In the genomic region with DNA sequence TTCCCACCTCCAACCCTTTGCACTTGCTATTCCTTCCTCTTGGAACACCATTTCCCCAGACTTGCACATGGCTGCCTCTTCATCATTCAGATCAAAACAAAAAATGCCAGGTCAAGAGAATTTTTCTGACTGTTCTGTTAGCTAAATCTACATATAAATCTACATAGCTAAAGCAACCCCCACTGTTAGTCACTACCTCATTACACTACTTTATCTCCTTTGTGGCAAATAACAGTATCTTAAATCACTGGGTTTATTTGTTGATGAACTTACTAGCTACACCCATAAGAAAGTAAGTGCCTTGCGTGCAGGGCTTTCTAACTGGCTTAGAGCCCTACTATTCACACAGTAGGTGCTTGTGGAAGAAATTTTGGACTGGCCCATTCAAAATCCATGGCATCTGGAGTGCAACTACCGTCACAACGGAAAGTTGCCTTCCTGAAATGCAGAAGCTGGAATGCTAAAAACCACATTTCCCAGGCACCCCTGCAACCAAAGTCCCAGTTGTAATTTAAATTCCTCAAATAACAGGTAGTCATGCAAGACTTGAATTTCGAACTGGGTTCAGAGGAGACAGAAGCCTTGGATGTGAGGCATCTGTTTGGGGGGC, we compare ENCODE assay signal across 26 cellular contexts.
DNase-seq lines count a peak whose midpoint lies in the region; ATAC-seq and TF ChIP-seq lines count a peak whose summit lies in the region.
"Had no signal": no experiment of that assay in that cellular context is flagged by ENCODE, and none has a peak within 500 bp of the region (broad histone marks: within the 10 kb centered on the region; RNA-seq: fewer than 3 reads in every experiment).

No MANE protein-coding gene starts in this region.

- DNase-seq in EH (ENCODE audit: low read depth) (peak; percentile 49), amniotic epithelial cell (ENCODE audit: low read depth) (peak; percentile 95), natural killer cell (peak; percentile 1), NCI-H128 (lab: John Stamatoyannopoulos, UW; ENCODE audit: unreplicated experiment) (no peak), COLO829 (ENCODE audit: low spot score) (no peak)
- DNase-seq: activated CD4-positive, alpha-beta T cell treated with anti-CD3 and anti-CD28 coated beads for 4 hours; activated effector memory CD4-positive, alpha-beta T cell treated with Interleukin-2 at 50 U/mL for 16 hours; activated naive CD8-positive, alpha-beta T cell treated with anti-CD3 and anti-CD28 coated beads, Interleukin-2, amount 10 ng/mL, durations not matched to agents 7 days and 5 days; Calu3; DND-41; effector CD4-positive, alpha-beta T cell; KBM-7; left ventricle myocardium superior; MG63; NCI-H1436; NCI-H2107; NCI-H446; NCI-H82; nucleus accumbens; trophoblast cell had no signal

- H3K4me3 Mint-ChIP-seq in natural killer cell, result no peak overlapping the region
- H3K4me3 Mint-ChIP-seq: activated naive CD8-positive, alpha-beta T cell treated with anti-CD3 and anti-CD28 coated beads, Interleukin-2, amount 10 ng/mL, durations not matched to agents 7 days and 5 days; brain had no signal

- H3K27ac ChIP-seq in BLaER1, result no peak overlapping the region
- H3K27ac ChIP-seq: C4-2B, epithelial cell of prostate, RWPE1 had no signal

- ATAC-seq in natural killer cell, result peak in 1 of 3 donors; percentile 73
- no peak for ATAC-seq in GM18861 (IDR thresholded peaks at IDR 0.05; ENCODE audit: unreplicated experiment)
- ATAC-seq: left ventricle myocardium superior had no signal

- peaks cover 61% of the 10 kb centered on the region for H3K4me1 ChIP-seq in BLaER1

- H3K27me3 ChIP-seq in BLaER1, result no peaks in the 10 kb centered on the region
- H3K27me3 ChIP-seq: MG63 had no signal

- no peak overlapping the region for H3K27ac Mint-ChIP-seq in natural killer cell
- H3K27ac Mint-ChIP-seq: activated naive CD8-positive, alpha-beta T cell treated with anti-CD3 and anti-CD28 coated beads, Interleukin-2, amount 10 ng/mL, durations not matched to agents 7 days and 5 days; brain had no signal

- no peak overlapping the region for H3K9ac ChIP-seq in BLaER1

- peaks cover 7 to 8% of the 10 kb centered on the region in 2 donors for H3K4me1 Mint-ChIP-seq in natural killer cell
- H3K4me1 Mint-ChIP-seq: brain had no signal

- H3K36me3 Mint-ChIP-seq in natural killer cell, result no peaks in the 10 kb centered on the region
- H3K36me3 Mint-ChIP-seq: brain had no signal

- no peak for TF ChIP-seq CTCF in natural killer cell (IDR thresholded peaks at IDR 0.05)

- H3K4me3 ChIP-seq in BLaER1, result no peak overlapping the region
- H3K4me3 ChIP-seq: MG63 had no signal

- H3K9me3 Mint-ChIP-seq in natural killer cell, result no peaks in the 10 kb centered on the region

- intact Hi-C loops in natural killer cell (cut with micrococcal nuclease), result no loop called here

- peak overlapping the region; percentile 27; the same call in 1 of the 2 replicates for H3K4me2 ChIP-seq in BLaER1

- H4K20me1 ChIP-seq in BLaER1, result no peaks in the 10 kb centered on the region

- no peaks in the 10 kb centered on the region for H3K36me3 ChIP-seq in BLaER1
- H3K36me3 ChIP-seq: MG63 had no signal

- H3K9me3 ChIP-seq in BLaER1, result peaks cover 9% of the 10 kb centered on the region
- H3K9me3 ChIP-seq: MG63 had no signal

- H3K27me3 Mint-ChIP-seq in natural killer cell (ENCODE audit: low read depth in 2 of 2), result no peaks in the 10 kb centered on the region
- H3K27me3 Mint-ChIP-seq: activated naive CD8-positive, alpha-beta T cell treated with anti-CD3 and anti-CD28 coated beads, Interleukin-2, amount 10 ng/mL, durations not matched to agents 7 days and 5 days had no signal

Comparison
In these comparisons a context has a peak if more than half of its experiments do, and no peak if none do; other contexts are left out.
1. DNase-seq: peak in EH (single experiment), amniotic epithelial cell (single experiment) and natural killer cell (single experiment); none in NCI-H128 (single experiment) and COLO829 (single experiment).